Comparison of ENCODE assay signal across 24 cellular contexts in genomic region chr3:82080792-82081191, GRCh38.
DNase-seq lines count a peak whose midpoint lies in the region; TF ChIP-seq lines count a peak whose summit lies in the region.
"Had no signal": no experiment of that assay in that cellular context is flagged by ENCODE, and none has a peak within 500 bp of the region (broad histone marks: within the 10 kb centered on the region; RNA-seq: fewer than 3 reads in every experiment).

No MANE protein-coding gene starts in this region.

- H3K27me3 ChIP-seq in BLaER1 treated with 17β-estradiol and CSF1 and Interleukin-3, amounts not matched to agents 10 nM and 100 nM: 0 out of 22 replicates have a peak, but pooled peaks cover 0 to 5% (median 0%) of the 10 kb centered on the region in 11 experiments
- no peaks in the 10 kb centered on the region for H3K27me3 ChIP-seq in Loucy (ENCODE audit: insufficient read depth, low read length, poor library complexity, severe bottlenecking)
- H3K27me3 ChIP-seq in tibial artery: no peaks in the 10 kb centered on the region
- H3K27me3 ChIP-seq: body of pancreas, gastroesophageal sphincter, MG63, thyroid gland had no signal

- H3K9me3 Mint-ChIP-seq in chondrocyte (ENCODE audit: low read depth): no peaks in the 10 kb centered on the region
- H3K9me3 Mint-ChIP-seq: activated naive CD4-positive, alpha-beta T cell treated with anti-CD3 and anti-CD28 coated beads, Interleukin-2, amount 50 U/mL, for 72 hours; IgD-negative memory B cell; memory B cell; nephron had no signal

- no peaks in the 10 kb centered on the region for H3K36me3 Mint-ChIP-seq in chondrocyte (ENCODE audit: low read depth)
- H3K36me3 Mint-ChIP-seq: activated naive CD4-positive, alpha-beta T cell treated with anti-CD3 and anti-CD28 coated beads, Interleukin-2, amount 50 U/mL, for 72 hours; IgD-negative memory B cell; memory B cell had no signal

- WGBS in mesodermal cell (ENCODE audit: insufficient coverage in 2 of 2), 2 experiments: 100% methylated on average over 2 of the region's 3 CpGs; no CpG with 5 or more reads in 1 of the 2 experiments

- H4K20me1 ChIP-seq in BLaER1 treated with 17β-estradiol and CSF1 and Interleukin-3, amounts not matched to agents 10 nM and 100 nM: no peaks in the 10 kb centered on the region
- no peaks in the 10 kb centered on the region for H4K20me1 ChIP-seq in Loucy (ENCODE audit: insufficient read depth, low read length, poor library complexity, severe bottlenecking)

- H3K4me2 ChIP-seq in BLaER1 treated with 17β-estradiol and CSF1 and Interleukin-3, amounts not matched to agents 10 nM and 100 nM: peak overlapping the region; percentile 37 to 79 (median 74); a peak in 21 of 22 replicates
- H3K4me2 ChIP-seq in Loucy (ENCODE audit: low read depth, low read length, poor library complexity, severe bottlenecking): peak overlapping the region; percentile 33

- peaks cover 52% of the 10 kb centered on the region for H3K4me1 Mint-ChIP-seq in chondrocyte (ENCODE audit: low read depth)
- H3K4me1 Mint-ChIP-seq: IgD-negative memory B cell, memory B cell had no signal

- H3K4me3 Mint-ChIP-seq in chondrocyte (ENCODE audit: unreplicated experiment): no peak overlapping the region
- H3K4me3 Mint-ChIP-seq: IgD-negative memory B cell, memory B cell, nephron had no signal

- H3F3A ChIP-seq in Loucy (ENCODE audit: low read depth): no peaks in the 10 kb centered on the region

- H3K36me3 ChIP-seq in BLaER1 treated with 17β-estradiol and CSF1 and Interleukin-3, amounts not matched to agents 10 nM and 100 nM: no peaks in the 10 kb centered on the region
- H3K36me3 ChIP-seq in Loucy (ENCODE audit: insufficient read depth, low read length) (no peaks in the 10 kb centered on the region), mesodermal cell (ENCODE audit: control insufficient read depth, insufficient read depth, low read length) (no peaks in the 10 kb centered on the region), tibial artery (no peaks in the 10 kb centered on the region)
- H3K36me3 ChIP-seq: gastroesophageal sphincter, MG63, thyroid gland had no signal

- peaks cover 33 to 51% (median 44%) of the 10 kb centered on the region in 10 experiments for H3K4me1 ChIP-seq in BLaER1 treated with 17β-estradiol and CSF1 and Interleukin-3, amounts not matched to agents 10 nM and 100 nM
- peaks cover 3% of the 10 kb centered on the region for H3K4me1 ChIP-seq in Loucy (ENCODE audit: insufficient read depth, low read length, poor library complexity, severe bottlenecking)
- peaks cover 14% of the 10 kb centered on the region for H3K4me1 ChIP-seq in mesodermal cell (ENCODE audit: control insufficient read depth, insufficient read depth, low read length, poor library complexity, severe bottlenecking)
- no peaks in the 10 kb centered on the region for H3K4me1 ChIP-seq in tibial artery
- H3K4me1 ChIP-seq: body of pancreas, gastroesophageal sphincter, thyroid gland had no signal

- peak overlapping the region; percentile 68 for H3K27ac Mint-ChIP-seq in chondrocyte (ENCODE audit: unreplicated experiment)
- H3K27ac Mint-ChIP-seq: activated naive CD4-positive, alpha-beta T cell treated with anti-CD3 and anti-CD28 coated beads, Interleukin-2, amount 50 U/mL, for 72 hours; IgD-negative memory B cell; memory B cell; nephron; progenitor cell of endocrine pancreas had no signal

- H2AFZ ChIP-seq in Loucy (ENCODE audit: low read length): no peak overlapping the region

- no peak for DNase-seq in chondrocyte (ENCODE audit: low spot score)
- DNase-seq in medulla oblongata (ENCODE audit: extremely low spot score): no peak
- DNase-seq in activated CD8-positive, alpha-beta memory T cell treated with anti-CD3 and anti-CD28 coated beads for 24 hours: no peak
- DNase-seq in amygdala (lab: John Stamatoyannopoulos, UW): no peak
- DNase-seq in tibial artery: no peak
- DNase-seq: body of pancreas; cortex of kidney; DMS153; MG63; NCI-H1694; NCI-H226; stimulated activated CD4-positive, alpha-beta T cell treated with anti-CD3 and anti-CD28 coated beads, Interleukin-2, amount 100 ng/mL, for 24 hours; stimulated activated naive CD4-positive, alpha-beta T cell; thyroid gland had no signal

- peak overlapping the region in 10 of 11 experiments; percentile 26 to 80 (median 74); a peak in 20 of 22 replicates for H3K27ac ChIP-seq in BLaER1 treated with 17β-estradiol and CSF1 and Interleukin-3, amounts not matched to agents 10 nM and 100 nM
- peak overlapping the region; percentile 7 for H3K27ac ChIP-seq in mesodermal cell (ENCODE audit: low read depth, low read length, severe bottlenecking)
- H3K27ac ChIP-seq in tibial artery: no peak overlapping the region
- H3K27ac ChIP-seq: body of pancreas, gastroesophageal sphincter, SK-N-MC, thyroid gland had no signal

- TF ChIP-seq CTCF in Loucy (conservative IDR thresholded peaks at IDR 0.05; ENCODE audit: low read length): no peak
- no peak for TF ChIP-seq CTCF in chondrocyte (IDR thresholded peaks at IDR 0.05)
- TF ChIP-seq CTCF in tibial artery (IDR thresholded peaks at IDR 0.05): no peak

- H3K9ac ChIP-seq in BLaER1 treated with 17β-estradiol and CSF1 and Interleukin-3, amounts not matched to agents 10 nM and 100 nM: peak overlapping the region in 10 of 11 experiments; percentile 3 to 67 (median 52); a peak in 15 of 22 replicates
- H3K9ac ChIP-seq in Loucy (ENCODE audit: low read depth, low read length, poor library complexity, severe bottlenecking): no peak overlapping the region

- intact Hi-C loops in tibial artery (cut with DNase I; ENCODE audit: low total_unique reads): no loop called here

- no peaks in the 10 kb centered on the region for H3K9me2 ChIP-seq in Loucy (replicated peaks; ENCODE audit: low read depth, low read length)

- no peaks in the 10 kb centered on the region for H3K27me3 Mint-ChIP-seq in chondrocyte (ENCODE audit: low read depth)
- H3K27me3 Mint-ChIP-seq: IgD-negative memory B cell had no signal

- peak overlapping the region in 1 of 10 experiments; percentile 30; a peak in 3 of 20 replicates for H3K4me3 ChIP-seq in BLaER1 treated with 17β-estradiol and CSF1 and Interleukin-3, amounts not matched to agents 10 nM and 100 nM
- no peak overlapping the region for H3K4me3 ChIP-seq in Loucy (ENCODE audit: low read length, poor library complexity, severe bottlenecking)
- H3K4me3 ChIP-seq in mesodermal cell (ENCODE audit: extremely low read depth, insufficient read depth, low read length, poor library complexity, severe bottlenecking): no peak overlapping the region
- H3K4me3 ChIP-seq in tibial artery: no peak overlapping the region
- H3K4me3 ChIP-seq: body of pancreas, gastroesophageal sphincter, MG63, SK-N-MC, thyroid gland had no signal

- no peaks in the 10 kb centered on the region for H3K79me2 ChIP-seq in Loucy (ENCODE audit: insufficient read depth, low read length)

- H3K9me3 ChIP-seq in BLaER1 treated with 17β-estradiol and CSF1 and Interleukin-3, amounts not matched to agents 10 nM and 100 nM (replicated peaks in 1 of 11): no peaks in the 10 kb centered on the region
- H3K9me3 ChIP-seq in Loucy (ENCODE audit: insufficient read depth, low read depth, low read length) (no peaks in the 10 kb centered on the region), mesodermal cell (ENCODE audit: control insufficient read depth, low read length) (no peaks in the 10 kb centered on the region), tibial artery (no peaks in the 10 kb centered on the region)
- H3K9me3 ChIP-seq: body of pancreas, gastroesophageal sphincter, MG63, thyroid gland had no signal

Comparison
In these comparisons a context has a peak if more than half of its experiments do, and no peak if none do; other contexts are left out.
1. H3K27ac ChIP-seq: peak in BLaER1 treated with 17β-estradiol and CSF1 and Interleukin-3, amounts not matched to agents 10 nM and 100 nM (10 of 11) and mesodermal cell (single experiment); none in tibial artery (0 of 2).